In genomic region chr9:134885647-134886412, GRCh38 we compare ENCODE assay signal across 25 cellular contexts. TPM values are rescaled to one million over a fixed set of nuclear protein-coding genes. Genes with fewer than 3 reads are reported as not detected.
"Had no signal": no experiment of that assay in that cellular context is flagged by ENCODE, and none has a peak within 500 bp of the region (broad histone marks: within the 10 kb centered on the region; RNA-seq: fewer than 3 reads in every experiment).

No MANE protein-coding gene starts in this region.

- H3K9me3 ChIP-seq: pancreas, psoas muscle, sigmoid colon, thoracic aorta had no signal

- DNase-seq: activated CD4-positive, alpha-beta T cell treated with anti-CD3 and anti-CD28 coated beads for 48 hours; activated gamma-delta T cell treated with Interleukin-2 at 50 U/mL for 16 hours; activated naive CD4-positive, alpha-beta T cell treated with anti-CD3 and anti-CD28 coated beads, Interleukin-2, amount 50 U/mL, for 16 hours; activated T-cell treated with anti-CD3 and anti-CD28 coated beads, Interleukin-2, amount 50 U/mL, for 4 hours; amniotic stem cell; brain microvascular endothelial cell; caudate nucleus; endodermal cell; foreskin fibroblast; hippocampal formation; left cardiac atrium; left ventricle myocardium superior; naive thymus-derived CD8-positive, alpha-beta T cell; psoas muscle; sigmoid colon; small intestine; stimulated activated CD4-positive, alpha-beta T cell treated with anti-CD3 and anti-CD28 coated beads, Interleukin-4, amount 100 ng/mL, for 24 hours; T-helper 1 cell had no signal

- H3K4me1 ChIP-seq: pancreas, psoas muscle, sigmoid colon had no signal

- H3K4me3 ChIP-seq: pancreas, psoas muscle, sigmoid colon, thoracic aorta had no signal

- H3K27ac ChIP-seq: brain microvascular endothelial cell, pancreas, psoas muscle, sigmoid colon, thoracic aorta had no signal

- H3K36me3 ChIP-seq: brain microvascular endothelial cell, pancreas, sigmoid colon, thoracic aorta had no signal

- H3K27me3 ChIP-seq: brain microvascular endothelial cell, pancreas, sigmoid colon had no signal

- ATAC-seq: activated T-cell treated with anti-CD3 and anti-CD28 coated beads, Interleukin-2, amount 50 U/mL, for 4 hours; activated T-helper 17 cell treated with anti-CD3 and anti-CD28 coated beads, Interleukin-2, amount 50 U/mL, for 72 hours; esophagus mucosa; left cardiac atrium; left ventricle myocardium superior; naive thymus-derived CD8-positive, alpha-beta T cell; pancreas; psoas muscle; stimulated activated effector memory CD8-positive, alpha-beta T cell treated with anti-CD3 and anti-CD28 coated beads, Interleukin-12 subunit alpha, Interleukin-12 subunit beta, amount 100 ng/mL, for 72 hours had no signal

RNA-seq across cellular contexts. Expression of gene FCN2, which starts 5.2 kb away (rescaled TPM):
- total RNA-seq: activated T-cell treated with anti-CD3 and anti-CD28 coated beads, Interleukin-2, amount 50 U/mL, for 4 hours; activated T-helper 17 cell treated with anti-CD3 and anti-CD28 coated beads, Interleukin-2, amount 50 U/mL, for 72 hours; astrocyte; endodermal cell; left ventricle myocardium superior; naive thymus-derived CD8-positive, alpha-beta T cell; psoas muscle; sigmoid colon; thoracic aorta had no signal
- polyA plus RNA-seq: keratinocyte; naive thymus-derived CD8-positive, alpha-beta T cell; small intestine had no signal

RNA-seq across cellular contexts. Expression of gene FCN1, which starts 31.9 kb away (rescaled TPM):
- total RNA-seq: activated T-cell treated with anti-CD3 and anti-CD28 coated beads, Interleukin-2, amount 50 U/mL, for 4 hours; activated T-helper 17 cell treated with anti-CD3 and anti-CD28 coated beads, Interleukin-2, amount 50 U/mL, for 72 hours; astrocyte; endodermal cell had no signal
- polyA plus RNA-seq: keratinocyte had no signal
